17 cellular contexts compared by ENCODE assay signal in the genomic region with DNA sequence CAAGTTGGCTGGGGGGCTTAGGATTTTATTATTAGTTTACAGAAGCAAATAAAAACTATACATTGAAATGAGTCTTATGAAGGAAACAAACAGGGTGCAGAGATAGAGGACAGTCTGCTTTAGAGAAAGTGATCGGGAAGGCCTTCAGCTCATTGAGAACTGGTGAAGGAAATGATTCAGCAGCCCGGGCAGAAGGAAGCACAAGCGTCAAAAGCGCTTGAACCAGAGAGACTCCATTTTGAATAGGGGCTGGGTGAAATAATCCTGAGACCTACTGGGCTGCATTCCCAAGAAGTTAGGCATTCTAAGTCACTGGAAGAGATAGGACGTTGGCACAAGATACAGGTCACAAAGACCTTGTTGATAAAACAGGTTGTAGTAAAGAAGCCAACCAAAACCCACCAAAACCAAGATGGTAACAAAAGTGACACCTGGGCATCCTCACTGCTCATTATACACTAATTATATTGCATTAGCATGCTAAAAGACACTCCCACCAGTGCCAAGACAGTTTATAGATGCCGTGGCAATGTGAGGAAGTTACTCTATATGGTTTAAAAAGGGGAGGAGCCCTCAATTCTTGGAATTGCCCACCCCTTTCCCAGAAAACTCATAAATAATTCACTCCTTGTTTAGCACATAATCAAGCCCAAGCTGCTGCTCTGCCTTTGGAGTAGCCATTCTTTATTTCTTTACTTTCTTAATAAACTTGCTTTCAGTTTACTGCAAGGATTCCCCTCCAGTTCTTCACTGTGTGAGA.
"Had no signal": no experiment of that assay in that cellular context is flagged by ENCODE, and none has a peak within 500 bp of the region (broad histone marks: within the 10 kb centered on the region; RNA-seq: fewer than 3 reads in every experiment).

No MANE protein-coding gene starts in this region.

- FAIRE-seq: bronchial epithelial cell had no signal

- H3K4me1 Mint-ChIP-seq: stimulated activated memory B cell treated with anti-CD40 and anti-IgM and Interleukin-4, amounts not matched to agents 10 μg/mL and 1 μg/mL and 100 μg/mL, for 72 hours had no signal

- H3K36me3 Mint-ChIP-seq: neural progenitor cell; stimulated activated memory B cell treated with anti-CD40 and anti-IgM and Interleukin-4, amounts not matched to agents 10 μg/mL and 1 μg/mL and 100 μg/mL, for 72 hours; T-cell had no signal

- H3K9ac ChIP-seq: neural progenitor cell had no signal

- ATAC-seq: left cardiac atrium; stimulated activated memory B cell treated with anti-CD40 and anti-IgM and Interleukin-4, amounts not matched to agents 10 μg/mL and 1 μg/mL and 100 μg/mL, for 72 hours had no signal

- H3K9me3 ChIP-seq: ascending aorta, tibial artery, uterus had no signal

- H3K36me3 ChIP-seq: ascending aorta, neural progenitor cell, tibial artery, uterus had no signal

- H3K4me2 ChIP-seq: neural progenitor cell had no signal

- H3K27ac Mint-ChIP-seq: neural progenitor cell; stimulated activated memory B cell treated with anti-CD40 and anti-IgM and Interleukin-4, amounts not matched to agents 10 μg/mL and 1 μg/mL and 100 μg/mL, for 72 hours had no signal

- H3K4me3 Mint-ChIP-seq: neural progenitor cell; stimulated activated memory B cell treated with anti-CD40 and anti-IgM and Interleukin-4, amounts not matched to agents 10 μg/mL and 1 μg/mL and 100 μg/mL, for 72 hours had no signal

- H3K27ac ChIP-seq: ascending aorta, neural progenitor cell, tibial artery, uterus had no signal

- H3K4me1 ChIP-seq: ascending aorta, neural progenitor cell, uterus had no signal

- DNase-seq: activated CD4-positive, alpha-beta T cell treated with anti-CD3 and anti-CD28 coated beads, Interleukin-2, amount 50 U/mL, for 48 hours; activated CD4-positive, CD25-positive, alpha-beta regulatory T cell treated with anti-CD3 and anti-CD28 coated beads, Interleukin-2, amount 50 U/mL, for 72 hours; activated gamma-delta T cell; activated T-cell treated with anti-CD3 and anti-CD28 coated beads, Interleukin-2, amount 50 U/mL, for 48 hours; dermis blood vessel endothelial cell; erythroblast; left cardiac atrium; midbrain; retina; T-cell; tibial artery; uterus had no signal

- H3K4me3 ChIP-seq: ascending aorta, lung, neural progenitor cell, tibial artery, uterus had no signal

- H3K9me3 Mint-ChIP-seq: stimulated activated memory B cell treated with anti-CD40 and anti-IgM and Interleukin-4, amounts not matched to agents 10 μg/mL and 1 μg/mL and 100 μg/mL, for 72 hours; T-cell had no signal

- H3K27me3 ChIP-seq: ascending aorta, neural progenitor cell, uterus had no signal
